In the genomic region with DNA sequence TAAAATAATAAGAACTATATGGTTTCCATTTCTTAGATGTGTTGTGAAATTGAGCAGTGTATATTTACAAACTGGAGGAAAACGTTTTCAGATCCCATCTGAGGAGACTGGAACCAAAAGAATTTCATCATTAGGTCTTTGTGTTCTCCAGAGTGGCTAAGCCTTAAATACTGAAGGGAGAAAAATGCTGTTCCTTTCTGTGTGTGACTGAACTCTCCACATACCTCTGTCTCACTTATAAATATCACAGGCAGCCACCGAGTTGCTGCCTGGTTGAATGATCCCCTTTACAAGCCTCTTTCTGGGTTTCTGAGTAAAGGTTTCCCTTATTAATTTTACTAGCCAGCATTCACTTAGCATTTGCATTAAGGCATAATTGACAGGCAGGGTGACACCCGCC, we compare ENCODE assay signal across 21 cellular contexts.
DNase-seq lines count a peak whose midpoint lies in the region; ATAC-seq and TF ChIP-seq lines count a peak whose summit lies in the region.
"Had no signal": no experiment of that assay in that cellular context is flagged by ENCODE, and none has a peak within 500 bp of the region (broad histone marks: within the 10 kb centered on the region; RNA-seq: fewer than 3 reads in every experiment).

No MANE protein-coding gene starts in this region.

- CTCF ChIA-PET in PC-9 (lab: Charles Lee) = no interaction called here

- H3K27ac ChIP-seq in left ventricle myocardium inferior (replicated peaks) (peak overlapping the region; percentile 50), gastrocnemius medialis (peak overlapping the region in 3 of 4 donors; percentile 1 to 8 (median 3)), testis (peak overlapping the region in 1 of 2 donors; percentile 48), PC-9 (no peak overlapping the region)
- H3K27ac ChIP-seq: GM23248, Peyer's patch had no signal

- H3K9me3 ChIP-seq in left ventricle myocardium inferior (replicated peaks) (no peaks in the 10 kb centered on the region), gastrocnemius medialis (no peaks in the 10 kb centered on the region), testis (no peaks in the 10 kb centered on the region), PC-9 (ENCODE audit: insufficient read depth, low read depth) (no peaks in the 10 kb centered on the region)
- H3K9me3 ChIP-seq: BE2C, Peyer's patch had no signal

- ATAC-seq in Right ventricle myocardium superior (ENCODE audit: poor library complexity) (no peak), gastrocnemius medialis (no peak), HG03039 (IDR thresholded peaks at IDR 0.05; ENCODE audit: unreplicated experiment) (no peak)
- ATAC-seq: HCT116 had no signal

- intact Hi-C loops in left ventricle myocardium inferior (cut with micrococcal nuclease) = no loop called here
- intact Hi-C loops in Right ventricle myocardium superior (cut with DNase I) = no loop called here
- intact Hi-C loops in gastrocnemius medialis (cut with DNase I; ENCODE audit: low total_unique reads) = no loop called here
- intact Hi-C loops in testis (cut with DNase I; ENCODE audit: low total_unique reads) = no loop called here
- intact Hi-C loops in PC-9 (cut with micrococcal nuclease; ENCODE audit: unreplicated experiment) = no loop called here

- H3K36me3 ChIP-seq in left ventricle myocardium inferior = no peaks in the 10 kb centered on the region
- no peaks in the 10 kb centered on the region for H3K36me3 ChIP-seq in gastrocnemius medialis
- no peaks in the 10 kb centered on the region for H3K36me3 ChIP-seq in testis (ENCODE audit: low read depth, missing control alignments)
- H3K36me3 ChIP-seq in PC-9 (ENCODE audit: low read depth) = no peaks in the 10 kb centered on the region
- H3K36me3 ChIP-seq: BE2C, Peyer's patch had no signal

- in situ Hi-C loops in gastrocnemius medialis (cut with MboI; ENCODE audit: low sequenced_read_pairs in 4 of 4) = no loop called here

- no peaks in the 10 kb centered on the region for H4K20me1 ChIP-seq in PC-9 (ENCODE audit: insufficient read depth)

- POLR2A ChIA-PET in PC-9 (lab: Charles Lee; ENCODE audit: unreplicated experiment) = no interaction called here

- H3F3A ChIP-seq in PC-9 (ENCODE audit: insufficient read depth, low read depth) = no peaks in the 10 kb centered on the region

- H2AFZ ChIP-seq in PC-9 = no peak overlapping the region
- H2AFZ ChIP-seq: GM23248 had no signal

- peaks cover 11% of the 10 kb centered on the region for H3K4me1 ChIP-seq in left ventricle myocardium inferior
- no peaks in the 10 kb centered on the region for H3K4me1 ChIP-seq in gastrocnemius medialis
- H3K4me1 ChIP-seq in testis = no peaks in the 10 kb centered on the region
- no peaks in the 10 kb centered on the region for H3K4me1 ChIP-seq in PC-9 (replicated peaks; ENCODE audit: insufficient read depth)
- H3K4me1 ChIP-seq: BE2C, Peyer's patch had no signal

- no peak overlapping the region for H3K4me2 ChIP-seq in PC-9

- DNase-seq in left ventricle myocardium inferior (no peak), Right ventricle myocardium superior (no peak), fibroblast of peridontal ligament (ENCODE audit: extremely low read depth) (peak; percentile 23), gastrocnemius medialis (no peak), testis (no peak), SIG-M5 treated with dmso at 0.1 percent for 504 hours (lab: John Stamatoyannopoulos, UW; ENCODE audit: unreplicated experiment) (no peak), PC-9 (no peak)
- DNase-seq: BE2C; CD4-positive, CD25-positive, alpha-beta regulatory T cell; COR-L47; DMS 273 treated with DMSO at 0.1 percent for 48 hours; GF-D8; GM23248; MM.1S; NCI-H1092; NCI-H146; NCI-H2029 treated with DMSO at 0.1 percent for 48 hours; NCI-H2171; Peyer's patch had no signal

- BruUV-seq in PC-9 (replicated peaks; lab: Mats Ljungman, UMichigan) = no TSS peak

- WGBS in testis, 2 donors = 51 to 72% methylated on average over 3 of the region's 3 CpGs

- no peaks in the 10 kb centered on the region for H3K79me2 ChIP-seq in PC-9 (ENCODE audit: low read depth)

- H3K9me2 ChIP-seq in PC-9 (ENCODE audit: insufficient read depth) = no peaks in the 10 kb centered on the region

- TF ChIP-seq CTCF in left ventricle myocardium inferior (IDR thresholded peaks at IDR 0.05; ENCODE audit: borderline replicate concordance) = no peak
- TF ChIP-seq CTCF in gastrocnemius medialis (IDR thresholded peaks at IDR 0.05 in 4 of 5, conservative IDR thresholded peaks at IDR 0.05 in 1 of 5) = no peak
- TF ChIP-seq CTCF in testis (IDR thresholded peaks at IDR 0.05) = no peak
- no peak for TF ChIP-seq CTCF in PC-9 (conservative IDR thresholded peaks at IDR 0.05)

- H3K4me3 ChIP-seq in left ventricle myocardium inferior (no peak overlapping the region), gastrocnemius medialis (no peak overlapping the region), testis (no peak overlapping the region), PC-9 (no peak overlapping the region)
- H3K4me3 ChIP-seq: GM23248, Peyer's patch had no signal

- TF ChIP-seq POLR2A in gastrocnemius medialis (IDR thresholded peaks at IDR 0.05) (no peak), testis (IDR thresholded peaks at IDR 0.05) (no peak)

- H3K27me3 ChIP-seq in left ventricle myocardium inferior (ENCODE audit: low read depth) = no peaks in the 10 kb centered on the region
- H3K27me3 ChIP-seq in gastrocnemius medialis = no peaks in the 10 kb centered on the region
- H3K27me3 ChIP-seq in testis = no peaks in the 10 kb centered on the region
- no peaks in the 10 kb centered on the region for H3K27me3 ChIP-seq in PC-9 (ENCODE audit: insufficient read depth, low read depth)
- H3K27me3 ChIP-seq: BE2C, Peyer's patch had no signal
